Comparison of ENCODE assay signal across 8 cellular contexts in genomic region chr7:5231811-5232484, GRCh38. TPM values are rescaled to one million over a fixed set of nuclear protein-coding genes. Genes with fewer than 3 reads are reported as not detected.
DNase-seq lines count a peak whose midpoint lies in the region; ATAC-seq lines count a peak whose summit lies in the region.

No MANE protein-coding gene starts in this region.

- ATAC-seq in GM21360 (IDR thresholded peaks at IDR 0.05; ENCODE audit: unreplicated experiment), result peak; percentile 43
- peak; percentile 51 for ATAC-seq in HG03460 (IDR thresholded peaks at IDR 0.05; ENCODE audit: unreplicated experiment)
- ATAC-seq in left ventricle myocardium superior, result peak; percentile 71

- H3K4me3 ChIP-seq in GM08714 (ENCODE audit: low read length), result peak overlapping the region; percentile 32; the same call in 1 of the 2 replicates

- intact Hi-C loops in left ventricle myocardium superior (cut with micrococcal nuclease), result loop anchor here (10.0 kb wide), 1 partner anchor 223 kb away; no protein-coding TSS in a partner anchor

- DNase-seq in left ventricle myocardium superior, result peak; percentile 37
- DNase-seq in dermis blood vessel endothelial cell, result no peak
- no peak for DNase-seq in NCI-H1436 treated with DMSO at 0.1 percent for 48 hours (lab: John Stamatoyannopoulos, UW)
- DNase-seq in NCI-H2107 treated with DMSO at 0.1 percent for 48 hours (lab: John Stamatoyannopoulos, UW; ENCODE audit: unreplicated experiment), result no peak
- DNase-seq in NCI-H2171 treated with DMSO at 0.1 percent for 48 hours (lab: John Stamatoyannopoulos, UW), result no peak

RNA-seq across cellular contexts. Expression of gene WIPI2, which starts 41.9 kb away (rescaled TPM):
- total RNA-seq in left ventricle myocardium superior (50.8 TPM), dermis blood vessel endothelial cell (76.2 and 85.8 TPM in 2 replicates)

RNA-seq across cellular contexts. Expression of gene SLC29A4, which starts 50.8 kb away (rescaled TPM):
- total RNA-seq in left ventricle myocardium superior (2.3 TPM), dermis blood vessel endothelial cell (1.0 and 2.7 TPM in 2 replicates)
